In the genomic region with DNA sequence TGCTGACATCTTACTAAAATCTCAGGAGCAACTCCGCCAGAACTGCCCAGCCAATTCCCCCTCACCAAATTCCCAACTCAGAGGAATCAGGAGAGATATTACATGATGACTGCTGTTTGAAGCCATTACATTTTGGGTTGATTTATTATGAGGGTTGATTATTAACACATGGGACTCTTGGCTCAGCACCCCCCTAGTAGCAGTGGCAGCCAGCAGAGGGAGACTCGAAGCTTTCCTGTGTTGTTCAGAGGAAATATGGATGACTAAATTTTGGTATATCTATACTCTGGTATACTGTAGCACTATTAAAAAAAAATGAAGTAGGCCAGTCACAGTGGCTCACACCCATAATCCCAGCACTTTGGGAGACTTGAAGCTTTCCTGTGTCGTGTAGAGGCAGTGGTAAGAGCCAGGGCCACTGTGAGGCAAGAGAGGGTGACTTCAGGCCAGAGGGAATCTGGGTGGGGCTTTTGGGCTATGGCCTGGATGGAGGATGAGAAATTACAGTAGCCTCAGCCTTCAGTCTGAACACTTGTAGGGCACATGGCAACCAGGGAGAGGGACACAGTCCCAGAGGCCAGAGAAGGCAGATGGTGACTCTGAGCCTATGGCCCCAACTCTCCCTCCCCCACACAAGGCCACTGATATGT, we compare ENCODE assay signal across 11 cellular contexts.
A peak's percentile ranks its signal among the peaks of the same experiment; 100 is the strongest.
DNase-seq lines count a peak whose midpoint lies in the region; ATAC-seq, FAIRE-seq and TF ChIP-seq lines count a peak whose summit lies in the region.
"Had no signal": no experiment of that assay in that cellular context is flagged by ENCODE, and none has a peak within 500 bp of the region (broad histone marks: within the 10 kb centered on the region; RNA-seq: fewer than 3 reads in every experiment).

No MANE protein-coding gene starts in this region.

- peak; percentile 66 for DNase-seq in AG10803 (ENCODE audit: low read depth)
- no peak for DNase-seq in GM18507 (ENCODE audit: extremely low spot score, insufficient read length, low read depth)
- peak; percentile 56 for DNase-seq in SK-N-SH
- no peak for DNase-seq in hepatocyte (ENCODE audit: low spot score)
- no peak for DNase-seq in naive thymus-derived CD4-positive, alpha-beta T cell
- DNase-seq: stimulated activated CD4-positive, alpha-beta T cell treated with anti-CD3 and anti-CD28 coated beads, Interleukin-2, amount 100 ng/mL, for 48 hours had no signal

- TF ChIP-seq RAD21 in SK-N-SH (IDR thresholded peaks at IDR 0.05; ENCODE audit: low read length) = peak; percentile 44

- POLR2A ChIA-PET in SK-N-SH (lab: Yijun Ruan, JAX) = no interaction called here
- POLR2A ChIA-PET in naive thymus-derived CD4-positive, alpha-beta T cell (lab: Charles Lee) = no interaction called here

- H4K20me1 ChIP-seq in SK-N-SH (ENCODE audit: insufficient read depth) = no peaks in the 10 kb centered on the region
- H4K20me1 ChIP-seq in hepatocyte (ENCODE audit: insufficient read depth, poor library complexity, severe bottlenecking) = no peaks in the 10 kb centered on the region

- no peaks in the 10 kb centered on the region for H3K9me3 ChIP-seq in SK-N-SH
- H3K9me3 ChIP-seq in hepatocyte (ENCODE audit: low read depth) = no peaks in the 10 kb centered on the region
- H3K9me3 ChIP-seq in naive thymus-derived CD4-positive, alpha-beta T cell (ENCODE audit: control insufficient read depth in 2 of 3, low read length in 3 of 3) = no peaks in the 10 kb centered on the region

- ATAC-seq in GM21529 (IDR thresholded peaks at IDR 0.05; ENCODE audit: unreplicated experiment) (no peak), HG02884 (IDR thresholded peaks at IDR 0.05; ENCODE audit: unreplicated experiment) (no peak), GM18519 (IDR thresholded peaks at IDR 0.05; ENCODE audit: low FRiP score, unreplicated experiment) (no peak)
- ATAC-seq in naive thymus-derived CD4-positive, alpha-beta T cell = no peak

- CTCF ChIA-PET in SK-N-SH (lab: Yijun Ruan, JAX) = interaction anchor here (0.7 to 1.8 kb wide), 5 partner anchors 9 to 265 kb away, joined by 3 to 4 read pairs (median 3); no protein-coding TSS in a partner anchor
- CTCF ChIA-PET in naive thymus-derived CD4-positive, alpha-beta T cell (lab: Charles Lee) = interaction anchor here (0.6 kb wide), 1 partner anchor 715 kb away, joined by 3 read pairs; no protein-coding TSS in a partner anchor

- H3K4me3 ChIP-seq in AG10803 (ENCODE audit: low read length) = no peak overlapping the region
- H3K4me3 ChIP-seq in SK-N-SH (ENCODE audit: low read depth in 2 of 2, low read length in 1 of 2) = no peak overlapping the region
- H3K4me3 ChIP-seq in hepatocyte = no peak overlapping the region
- H3K4me3 ChIP-seq in naive thymus-derived CD4-positive, alpha-beta T cell (ENCODE audit: low read length) = no peak overlapping the region

- peaks cover 0 to 6% (median 0%) of the 10 kb centered on the region in 7 donors for H3K4me1 Mint-ChIP-seq in naive thymus-derived CD4-positive, alpha-beta T cell

- H3K36me3 ChIP-seq in SK-N-SH (replicated peaks in 1 of 2; ENCODE audit: control insufficient read depth in 1 of 2, insufficient read depth in 2 of 2, low read length in 1 of 2) (no peaks in the 10 kb centered on the region), hepatocyte (replicated peaks; ENCODE audit: insufficient read depth, low read depth) (no peaks in the 10 kb centered on the region)
- no peaks in the 10 kb centered on the region for H3K36me3 ChIP-seq in naive thymus-derived CD4-positive, alpha-beta T cell (ENCODE audit: control insufficient read depth in 2 of 3, insufficient read depth in 3 of 3, low read length in 3 of 3)

- H2AFZ ChIP-seq in SK-N-SH (ENCODE audit: low read depth) (no peak overlapping the region), hepatocyte (no peak overlapping the region)

- H3K27ac ChIP-seq in SK-N-SH (ENCODE audit: low read depth in 2 of 2, low read length in 1 of 2) = no peak overlapping the region
- no peak overlapping the region for H3K27ac ChIP-seq in hepatocyte
- H3K27ac ChIP-seq in naive thymus-derived CD4-positive, alpha-beta T cell (ENCODE audit: low read depth, low read length) = no peak overlapping the region

- intact Hi-C loops in naive thymus-derived CD4-positive, alpha-beta T cell (cut with micrococcal nuclease) = no loop called here

- H3F3A ChIP-seq in SK-N-SH (replicated peaks; ENCODE audit: insufficient read depth) = no peaks in the 10 kb centered on the region

- H3K9me2 ChIP-seq in SK-N-SH = no peaks in the 10 kb centered on the region
- no peaks in the 10 kb centered on the region for H3K9me2 ChIP-seq in hepatocyte (replicated peaks; ENCODE audit: insufficient read depth)

- H3K27me3 ChIP-seq in SK-N-SH (ENCODE audit: insufficient read depth) (no peaks in the 10 kb centered on the region; the same call in 1 of the 2 replicates), hepatocyte (no peaks in the 10 kb centered on the region)
- no peaks in the 10 kb centered on the region for H3K27me3 ChIP-seq in naive thymus-derived CD4-positive, alpha-beta T cell (ENCODE audit: control insufficient read depth in 2 of 2, insufficient read depth in 2 of 2, low read length in 2 of 2)

- TF ChIP-seq EP300 in SK-N-SH (IDR thresholded peaks at IDR 0.05; ENCODE audit: borderline replicate concordance in 1 of 2, low read depth in 1 of 2, low read length in 1 of 2) = no peak

- no peaks in the 10 kb centered on the region for H3K4me1 ChIP-seq in SK-N-SH (ENCODE audit: control insufficient read depth in 1 of 2, insufficient read depth in 2 of 2, low read depth in 1 of 2, low read length in 1 of 2)
- no peaks in the 10 kb centered on the region for H3K4me1 ChIP-seq in hepatocyte (ENCODE audit: insufficient read depth)
- H3K4me1 ChIP-seq in naive thymus-derived CD4-positive, alpha-beta T cell (ENCODE audit: control insufficient read depth in 2 of 2, insufficient read depth in 2 of 2, low read length in 2 of 2) = no peaks in the 10 kb centered on the region

- FAIRE-seq in GM18507 (lab: Jason Lieb, UNC) = peak; percentile 12
- FAIRE-seq: endometrium had no signal

- H3K4me2 ChIP-seq in SK-N-SH (no peak overlapping the region), hepatocyte (no peak overlapping the region)

- no peak overlapping the region for H3K9ac ChIP-seq in SK-N-SH

- peak; percentile 64 for TF ChIP-seq CTCF in AG10803 (conservative IDR thresholded peaks at IDR 0.05; ENCODE audit: low read length)
- peak; percentile 47 for TF ChIP-seq CTCF in SK-N-SH (IDR thresholded peaks at IDR 0.05)
- TF ChIP-seq CTCF in hepatocyte (IDR thresholded peaks at IDR 0.05; ENCODE audit: poor library complexity) = peak; percentile 35

- WGBS in SK-N-SH (ENCODE audit: low lambda C conversion rate) = 28% methylated on average over 3 of the region's 3 CpGs
- WGBS in hepatocyte (ENCODE audit: low lambda C conversion rate, missing lambda C conversion rate) = 82% methylated on average over 3 of the region's 3 CpGs

- H3K4me3 Mint-ChIP-seq in naive thymus-derived CD4-positive, alpha-beta T cell = no peak overlapping the region
- H3K4me3 Mint-ChIP-seq: activated T-helper 1 cell treated with anti-CD3 and anti-CD28 coated beads, Interleukin-12 subunit alpha, Interleukin-12 subunit beta, Interleukin-2, Interleukin-4 antibody, amounts not matched to agents 30 ng/mL and 10 ng/mL and 1 ng/mL, durations not matched to agents 14 hours and 24 hours and 36 hours had no signal

- peaks cover 0 to 16% (median 4%) of the 10 kb centered on the region in 11 donors for H3K9me3 Mint-ChIP-seq in naive thymus-derived CD4-positive, alpha-beta T cell
- H3K9me3 Mint-ChIP-seq: activated T-helper 1 cell treated with anti-CD3 and anti-CD28 coated beads, Interleukin-12 subunit alpha, Interleukin-12 subunit beta, Interleukin-2, Interleukin-4 antibody, amounts not matched to agents 30 ng/mL and 10 ng/mL and 1 ng/mL, durations not matched to agents 14 hours and 24 hours and 36 hours had no signal

- no peaks in the 10 kb centered on the region for H3K36me3 Mint-ChIP-seq in naive thymus-derived CD4-positive, alpha-beta T cell

- no peaks in the 10 kb centered on the region for H3K79me2 ChIP-seq in SK-N-SH (ENCODE audit: insufficient read depth)
- no peaks in the 10 kb centered on the region for H3K79me2 ChIP-seq in hepatocyte

- H3K27ac Mint-ChIP-seq in naive thymus-derived CD4-positive, alpha-beta T cell = no peak overlapping the region
- H3K27ac Mint-ChIP-seq: activated T-helper 1 cell treated with anti-CD3 and anti-CD28 coated beads, Interleukin-12 subunit alpha, Interleukin-12 subunit beta, Interleukin-2, Interleukin-4 antibody, amounts not matched to agents 30 ng/mL and 10 ng/mL and 1 ng/mL, durations not matched to agents 14 hours and 24 hours and 36 hours had no signal

- peaks cover 8 to 23% (median 16%) of the 10 kb centered on the region in 5 donors for H3K27me3 Mint-ChIP-seq in naive thymus-derived CD4-positive, alpha-beta T cell

TF ChIP-seq in SK-N-SH, 30 proteins besides CTCF, POLR2A, EP300 and RAD21 (continues in another document):
- TF ChIP-seq, protein P1, sequence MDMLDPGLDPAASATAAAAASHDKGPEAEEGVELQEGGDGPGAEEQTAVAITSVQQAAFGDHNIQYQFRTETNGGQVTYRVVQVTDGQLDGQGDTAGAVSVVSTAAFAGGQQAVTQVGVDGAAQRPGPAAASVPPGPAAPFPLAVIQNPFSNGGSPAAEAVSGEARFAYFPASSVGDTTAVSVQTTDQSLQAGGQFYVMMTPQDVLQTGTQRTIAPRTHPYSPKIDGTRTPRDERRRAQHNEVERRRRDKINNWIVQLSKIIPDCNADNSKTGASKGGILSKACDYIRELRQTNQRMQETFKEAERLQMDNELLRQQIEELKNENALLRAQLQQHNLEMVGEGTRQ (IDR thresholded peaks at IDR 0.05; ENCODE audit: borderline replicate concordance, low read depth, low read length) = no peak
- no peak for TF ChIP-seq FOSL2 (IDR thresholded peaks at IDR 0.05; ENCODE audit: borderline replicate concordance, low read depth)
- no peak for TF ChIP-seq MEF2A (IDR thresholded peaks at IDR 0.05; ENCODE audit: borderline replicate concordance, low read depth)
- TF ChIP-seq FOXJ3 (CRISPR knock-in tag; IDR thresholded peaks at IDR 0.05) = no peak
- no peak for TF ChIP-seq TAF1 (IDR thresholded peaks at IDR 0.05; ENCODE audit: borderline replicate concordance, low read depth, low read length)
- no peak for TF ChIP-seq TEAD4 (IDR thresholded peaks at IDR 0.05; ENCODE audit: borderline replicate concordance, insufficient read depth)
- TF ChIP-seq POLR2AphosphoS5 (IDR thresholded peaks at IDR 0.05; ENCODE audit: low read depth, low read length) = no peak
- TF ChIP-seq NRF1 (IDR thresholded peaks at IDR 0.05; ENCODE audit: low read depth, low read length) = no peak
- TF ChIP-seq, protein P2, sequence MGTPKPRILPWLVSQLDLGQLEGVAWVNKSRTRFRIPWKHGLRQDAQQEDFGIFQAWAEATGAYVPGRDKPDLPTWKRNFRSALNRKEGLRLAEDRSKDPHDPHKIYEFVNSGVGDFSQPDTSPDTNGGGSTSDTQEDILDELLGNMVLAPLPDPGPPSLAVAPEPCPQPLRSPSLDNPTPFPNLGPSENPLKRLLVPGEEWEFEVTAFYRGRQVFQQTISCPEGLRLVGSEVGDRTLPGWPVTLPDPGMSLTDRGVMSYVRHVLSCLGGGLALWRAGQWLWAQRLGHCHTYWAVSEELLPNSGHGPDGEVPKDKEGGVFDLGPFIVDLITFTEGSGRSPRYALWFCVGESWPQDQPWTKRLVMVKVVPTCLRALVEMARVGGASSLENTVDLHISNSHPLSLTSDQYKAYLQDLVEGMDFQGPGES (IDR thresholded peaks at IDR 0.05; ENCODE audit: low read depth, low read length) = no peak

Comparison
In these comparisons a context has a peak if more than half of its experiments do, and no peak if none do; other contexts are left out.
1. DNase-seq: peak in AG10803 (single experiment) and SK-N-SH (single experiment); none in GM18507 (single experiment), hepatocyte (single experiment) and naive thymus-derived CD4-positive, alpha-beta T cell (0 of 9).
2. Peak in every context shown above with its lines, with median percentiles within 50 percentile points of each other: CTCF ChIP-seq.